1 cellular context compared by ENCODE assay signal in genomic region chrX:130268500-130269170, GRCh38.
A peak's percentile ranks its signal among the peaks of the same experiment; 100 is the strongest.
TF ChIP-seq lines count a peak whose summit lies in the region.

Gene ZNF280C, minus strand, starts transcription at chrX:130268899. Its CDS starts 8,450 bp downstream, at chrX:130260449.

TF ChIP-seq in K562, 482 proteins besides CTCF, POLR2A, EP300 and RAD21 (continued from another document and continues in another):
- TF ChIP-seq POLR3G (IDR thresholded peaks at IDR 0.05; ENCODE audit: extremely low read depth, insufficient read length, insufficient replicate concordance) (no peak), RAD51 (IDR thresholded peaks at IDR 0.05; ENCODE audit: borderline replicate concordance, low read depth) (no peak), ZNF551 (CRISPR knock-in tag; IDR thresholded peaks at IDR 0.05) (no peak), TEAD1 (CRISPR knock-in tag; IDR thresholded peaks at IDR 0.05) (peak in 1 of 2 experiments; percentile 57; a peak in 2 of 4 replicates), PHF8 (IDR thresholded peaks at IDR 0.05; ENCODE audit: borderline replicate concordance, low read length) (peak; percentile 84), TAF7 (tag; IDR thresholded peaks at IDR 0.05) (no peak), HDAC2 (IDR thresholded peaks at IDR 0.05) (0 out of 2 replicates have a peak, but pooled peaks have one; percentile 55), MED1 (CRISPR knock-in tag; IDR thresholded peaks at IDR 0.05; ENCODE audit: borderline replicate concordance) (no peak), RNF2 (IDR thresholded peaks at IDR 0.05) (peak; percentile 89), E2F5 (CRISPR knock-in tag; IDR thresholded peaks at IDR 0.05) (peak; percentile 34; the same call in 1 of the 2 replicates), PCBP1 (IDR thresholded peaks at IDR 0.05; ENCODE audit: low read depth, low read length, poor library complexity, severe bottlenecking) (peak; percentile 77), ZNF592 (IDR thresholded peaks at IDR 0.05) (peak; percentile 98), BCL6 (CRISPR knock-in tag; IDR thresholded peaks at IDR 0.05) (no peak), NFATC3 (IDR thresholded peaks at IDR 0.05) (no peak), ZNF518B (CRISPR knock-in tag; IDR thresholded peaks at IDR 0.05) (no peak), NCOA2 (IDR thresholded peaks at IDR 0.05; ENCODE audit: partially characterized antibody in 2 of 2) (no peak), KDM4B (IDR thresholded peaks at IDR 0.05; ENCODE audit: borderline replicate concordance in 2 of 2, low read depth in 1 of 2) (no peak), ZNF384 (IDR thresholded peaks at IDR 0.05; ENCODE audit: low read depth, low read length) (no peak), ZNF778 (CRISPR knock-in tag; IDR thresholded peaks at IDR 0.05) (no peak), ZNF561 (CRISPR knock-in tag; conservative IDR thresholded peaks at IDR 0.05) (no peak), MECOM (CRISPR knock-in tag; IDR thresholded peaks at IDR 0.05) (peak; percentile 41; the same call in 1 of the 2 replicates), NCOA4 (IDR thresholded peaks at IDR 0.05; ENCODE audit: partially characterized antibody) (no peak), TFAP4 (CRISPR knock-in tag; IDR thresholded peaks at IDR 0.05; ENCODE audit: borderline replicate concordance) (peak; percentile 83), JUND (IDR thresholded peaks at IDR 0.05; ENCODE audit: borderline replicate concordance, low read depth, low read length) (no peak; the same call in 1 of the 2 replicates), JUND (tag; IDR thresholded peaks at IDR 0.05; ENCODE audit: borderline replicate concordance, low read depth, low read length) (no peak; the same call in 2 of the 3 replicates), MITF (IDR thresholded peaks at IDR 0.05) (no peak), MTA1 (IDR thresholded peaks at IDR 0.05; ENCODE audit: borderline replicate concordance) (no peak), MNT (conservative IDR thresholded peaks at IDR 0.05) (peak; percentile 72 to 75), ZHX1 (conservative IDR thresholded peaks at IDR 0.05; ENCODE audit: low read length) (no peak), ZNF398 (CRISPR knock-in tag; IDR thresholded peaks at IDR 0.05) (no peak), ZMIZ1 (IDR thresholded peaks at IDR 0.05; ENCODE audit: low read depth in 2 of 2, low read length in 2 of 2) (peak in 1 of 2 experiments; percentile 53; a peak in 1 of 4 replicates), ZNF121 (CRISPR knock-in tag; conservative IDR thresholded peaks at IDR 0.05) (no peak), ZNF431 (CRISPR knock-in tag; IDR thresholded peaks at IDR 0.05) (no peak), IRF9 (tag; IDR thresholded peaks at IDR 0.05) (no peak), SRSF3 (IDR thresholded peaks at IDR 0.05; ENCODE audit: insufficient read depth, low read length) (no peak), PHF21A (IDR thresholded peaks at IDR 0.05; ENCODE audit: borderline replicate concordance, low read depth) (no peak), ZNF586 (CRISPR knock-in tag; conservative IDR thresholded peaks at IDR 0.05) (no peak)
